Comparison of ENCODE assay signal across 9 cellular contexts in genomic region chr7:78023191-78023590, GRCh38.
"Had no signal": no experiment of that assay in that cellular context is flagged by ENCODE, and none has a peak within 500 bp of the region (broad histone marks: within the 10 kb centered on the region; RNA-seq: fewer than 3 reads in every experiment).

No MANE protein-coding gene starts in this region.

- H3K4me3 ChIP-seq: GM23248, K562 had no signal

- ATAC-seq: HepG2, K562 had no signal

- H2AFZ ChIP-seq: GM23248 had no signal

- FAIRE-seq: H54, HepG2, K562 had no signal

- DNase-seq: GM23248, GOT3, H9, HCEC 1CT, KG1 had no signal

- H3K27ac ChIP-seq: GM23248, HL-60 had no signal

- H3K9ac ChIP-seq: GM23248 had no signal
